1 cellular context compared by ENCODE assay signal in the genomic region with DNA sequence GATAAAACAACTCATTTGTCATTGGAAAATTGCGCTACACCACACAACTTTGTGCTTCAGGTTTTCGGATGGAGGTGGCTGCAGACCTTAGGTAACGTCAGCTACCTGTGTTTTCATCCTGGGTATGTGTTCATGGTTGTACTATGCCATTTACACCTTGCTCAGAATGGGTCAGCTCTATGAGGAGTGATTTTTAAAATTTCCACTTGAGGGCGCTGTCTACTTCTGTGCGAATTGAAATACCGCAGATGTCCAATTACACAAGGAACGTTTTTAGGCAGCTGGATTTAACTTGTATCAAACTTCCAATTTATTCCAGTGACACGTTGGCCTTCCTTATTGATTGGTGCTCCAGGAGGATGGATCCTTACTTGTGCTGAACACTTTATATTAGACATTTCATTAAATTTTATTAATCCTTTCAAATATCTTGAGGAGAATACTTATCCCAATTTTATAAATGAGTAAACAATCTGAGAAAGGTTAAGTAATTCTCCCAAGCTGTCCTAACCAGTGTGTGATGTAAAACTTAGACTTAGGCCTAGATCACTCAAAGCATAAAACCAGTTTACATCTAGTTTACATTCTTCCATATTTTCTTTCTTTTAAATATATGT.
A peak's percentile ranks its signal among the peaks of the same experiment; 100 is the strongest.
TF ChIP-seq lines count a peak whose summit lies in the region.

No MANE protein-coding gene starts in this region.

TF ChIP-seq in A549, 52 proteins besides CTCF, POLR2A, EP300 and RAD21 (continued from another document):
- TF ChIP-seq, protein P1, sequence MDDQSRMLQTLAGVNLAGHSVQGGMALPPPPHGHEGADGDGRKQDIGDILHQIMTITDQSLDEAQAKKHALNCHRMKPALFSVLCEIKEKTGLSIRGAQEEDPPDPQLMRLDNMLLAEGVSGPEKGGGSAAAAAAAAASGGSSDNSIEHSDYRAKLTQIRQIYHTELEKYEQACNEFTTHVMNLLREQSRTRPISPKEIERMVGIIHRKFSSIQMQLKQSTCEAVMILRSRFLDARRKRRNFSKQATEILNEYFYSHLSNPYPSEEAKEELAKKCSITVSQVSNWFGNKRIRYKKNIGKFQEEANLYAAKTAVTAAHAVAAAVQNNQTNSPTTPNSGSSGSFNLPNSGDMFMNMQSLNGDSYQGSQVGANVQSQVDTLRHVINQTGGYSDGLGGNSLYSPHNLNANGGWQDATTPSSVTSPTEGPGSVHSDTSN (IDR thresholded peaks at IDR 0.05) = no peak
- peak; percentile 45; the same call in 1 of the 3 replicates for TF ChIP-seq SMC3 (IDR thresholded peaks at IDR 0.05)
